ENCODE assay signal across 8 cellular contexts in the genomic region with DNA sequence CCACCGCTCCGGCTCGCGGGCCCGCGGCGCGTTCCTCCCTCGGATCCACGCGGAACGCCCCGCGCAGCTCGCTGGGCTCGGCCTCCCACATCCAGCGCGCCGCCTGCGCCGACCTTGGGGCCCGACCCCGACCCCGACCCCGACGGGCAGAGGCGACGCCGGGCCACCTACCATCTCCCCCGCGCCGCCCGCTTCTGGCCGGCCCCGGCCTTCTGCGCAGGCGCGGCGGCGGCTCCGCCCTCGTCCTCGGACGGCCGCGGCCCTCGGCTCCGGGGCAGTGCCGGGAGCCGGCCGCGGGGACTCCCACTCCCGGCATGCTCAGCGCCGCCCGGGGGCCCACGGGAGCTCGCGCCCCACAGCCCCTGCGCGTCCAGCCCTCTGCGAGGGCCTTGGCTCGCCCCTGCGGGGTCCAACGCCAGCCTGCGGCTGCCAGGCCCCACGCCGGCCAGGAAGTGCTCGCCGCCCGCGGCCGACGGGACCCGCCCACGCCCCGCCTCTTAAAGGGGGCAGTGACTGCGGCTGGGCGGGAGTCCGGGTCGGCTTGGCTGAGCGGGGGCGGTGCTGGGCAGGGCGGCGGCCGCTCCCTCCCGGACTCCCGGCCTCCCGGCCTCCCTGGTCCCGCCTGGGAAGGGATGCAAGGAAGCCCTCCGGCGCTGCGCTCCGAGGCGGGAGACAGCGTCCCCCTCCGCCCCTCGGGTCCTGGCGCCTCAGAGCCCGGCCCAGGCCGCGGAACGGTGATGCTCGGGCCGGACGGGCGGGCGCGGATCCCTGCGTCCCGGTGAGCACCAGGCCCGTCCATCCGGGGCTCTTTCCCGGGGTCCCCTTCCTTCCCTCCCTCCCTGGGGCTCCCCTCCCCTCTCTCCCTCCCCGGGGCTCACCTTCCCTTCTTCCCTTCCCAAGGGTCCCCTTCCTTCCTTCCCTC. TPM values are rescaled to one million over a fixed set of nuclear protein-coding genes. Genes with fewer than 3 reads are reported as not detected.
A peak's percentile ranks its signal among the peaks of the same experiment; 100 is the strongest.
DNase-seq lines count a peak whose midpoint lies in the region; ATAC-seq and FAIRE-seq lines count a peak whose summit lies in the region.

A gene (minus strand): TSS at position 216 of the 922 bp plus-strand sequence. CDS start 42 bp downstream, at position 174.

- no peaks in the 10 kb centered on the region for H3K9me3 ChIP-seq in KOPT-K1 (ENCODE audit: insufficient read depth, low read length, poor library complexity, severe bottlenecking)

- ATAC-seq in GM21825 (IDR thresholded peaks at IDR 0.05; ENCODE audit: unreplicated experiment): peak; percentile 77

- H3K27ac ChIP-seq in KOPT-K1 (ENCODE audit: low read depth, low read length, poor library complexity, severe bottlenecking) (peak within 1 kb of the TSS; percentile 79), substantia nigra (ENCODE audit: low read depth, low read length, poor library complexity, severe bottlenecking) (peak within 1 kb of the TSS; percentile 85)

- DNase-seq in EL (peak; percentile 96), SIG-M5 treated with dmso at 0.1 percent for 504 hours (lab: John Stamatoyannopoulos, UW; ENCODE audit: unreplicated experiment) (peak; percentile 75), frontal cortex (ENCODE audit: low spot score in 2 of 2) (peak; percentile 97 to 99), non-pigmented ciliary epithelial cell (ENCODE audit: low read depth) (peak; percentile 58), substantia nigra (lab: John Stamatoyannopoulos, UW) (peak; percentile 70 to 98 (median 93))
- peak; percentile 49 for DNase-seq in activated gamma-delta T cell treated with anti-CD3 and anti-CD28 coated beads, Interleukin-2, amount 50 U/mL, for 16 hours (ENCODE audit: low read depth)

- FAIRE-seq in frontal cortex (lab: Jason Lieb, UNC): no peak

- H3K36me3 ChIP-seq in KOPT-K1 (ENCODE audit: insufficient read depth, low read length): peaks cover 31% of the 10 kb centered on the region

RNA-seq across cellular contexts. Expression of the gene that starts here (rescaled TPM):
- total RNA-seq in frontal cortex: 11.8 TPM

Comparison
In these comparisons a context has a peak if more than half of its experiments do, and no peak if none do; other contexts are left out.
1. Peak in every context shown above with its lines: DNase-seq, ATAC-seq and H3K27ac ChIP-seq.